ENCODE assay signal across 18 cellular contexts in the genomic region with DNA sequence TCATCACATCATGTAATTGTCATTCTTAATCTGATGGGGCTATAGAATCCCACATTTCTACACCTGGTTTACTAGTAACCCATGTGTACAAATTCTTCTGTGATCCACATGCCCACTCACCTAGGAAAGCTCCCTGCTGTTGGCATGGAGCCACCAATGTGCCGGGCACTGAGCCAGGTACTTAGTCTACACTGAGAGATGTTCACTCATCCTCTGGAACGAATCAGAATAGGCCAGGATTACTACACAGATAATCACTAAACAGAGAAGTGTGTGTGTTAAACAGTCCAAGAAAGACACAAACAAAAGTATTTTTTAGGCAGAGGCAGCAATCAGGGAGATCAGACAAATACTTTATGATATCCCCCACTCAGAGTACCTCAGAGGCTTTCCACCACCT.
DNase-seq lines count a peak whose midpoint lies in the region; ATAC-seq and TF ChIP-seq lines count a peak whose summit lies in the region.
"Had no signal": no experiment of that assay in that cellular context is flagged by ENCODE, and none has a peak within 500 bp of the region (broad histone marks: within the 10 kb centered on the region; RNA-seq: fewer than 3 reads in every experiment).

No MANE protein-coding gene starts in this region.

- no peak overlapping the region for H3K27ac ChIP-seq in left ventricle myocardium inferior (replicated peaks)
- H3K27ac ChIP-seq: C4-2B, neutrophil, tibial nerve had no signal

- H3K4me1 ChIP-seq in left ventricle myocardium inferior = peaks cover 14% of the 10 kb centered on the region
- H3K4me1 ChIP-seq: tibial nerve had no signal

- intact Hi-C loops in left ventricle myocardium inferior (cut with micrococcal nuclease) = no loop called here

- H3K9me3 ChIP-seq in left ventricle myocardium inferior (replicated peaks) = no peaks in the 10 kb centered on the region
- H3K9me3 ChIP-seq: neutrophil, tibial nerve had no signal

- ATAC-seq in GM21360 (IDR thresholded peaks at IDR 0.05; ENCODE audit: unreplicated experiment) (no peak), HG02759 (IDR thresholded peaks at IDR 0.05; ENCODE audit: unreplicated experiment) (no peak)
- ATAC-seq: activated T-helper 17 cell treated with anti-CD3 and anti-CD28 coated beads, Interleukin-2, amount 50 U/mL, for 72 hours had no signal

- DNase-seq in NCI-H510A treated with DMSO at 0.1 percent for 48 hours (lab: John Stamatoyannopoulos, UW) (peak; percentile 9), NCI-H510A (lab: John Stamatoyannopoulos, UW) (no peak), DMS53 treated with DMSO at 0.1 percent for 48 hours (lab: John Stamatoyannopoulos, UW; ENCODE audit: unreplicated experiment) (peak; percentile 41), NCI-H226 (peak; percentile 49), left ventricle myocardium inferior (peak; percentile 51)
- no peak for DNase-seq in stimulated activated CD4-positive, alpha-beta T cell treated with anti-CD3 and anti-CD28 coated beads, Interleukin-4, amount 100 ng/mL, for 24 hours
- DNase-seq: activated CD4-positive, alpha-beta T cell treated with anti-CD3 and anti-CD28 coated beads for 4 hours; activated naive CD8-positive, alpha-beta T cell treated with anti-CD3 and anti-CD28 coated beads, Interleukin-2, amount 10 ng/mL, durations not matched to agents 7 days and 5 days; Kasumi-1; NCI-H1092; NCI-H2227 treated with DMSO at 0.1 percent for 48 hours; stimulated activated CD4-positive, alpha-beta T cell treated with anti-CD3 and anti-CD28 coated beads, Interleukin-4, amount 100 ng/mL, for 1 hour had no signal

- H3K36me3 ChIP-seq in left ventricle myocardium inferior = no peaks in the 10 kb centered on the region
- H3K36me3 ChIP-seq: neutrophil, tibial nerve had no signal

- no peak overlapping the region for H3K4me3 ChIP-seq in left ventricle myocardium inferior
- H3K4me3 ChIP-seq: tibial nerve had no signal

- no peak for TF ChIP-seq CTCF in left ventricle myocardium inferior (IDR thresholded peaks at IDR 0.05; ENCODE audit: borderline replicate concordance)

- H3K27me3 ChIP-seq in left ventricle myocardium inferior (ENCODE audit: low read depth) = no peaks in the 10 kb centered on the region
- H3K27me3 ChIP-seq: neutrophil, tibial nerve had no signal

Comparison
In these comparisons a context has a peak if more than half of its experiments do, and no peak if none do; other contexts are left out.
1. DNase-seq: peak in NCI-H510A treated with DMSO at 0.1 percent for 48 hours (single experiment), DMS53 treated with DMSO at 0.1 percent for 48 hours (single experiment), NCI-H226 (single experiment) and left ventricle myocardium inferior (single experiment); none in NCI-H510A (single experiment) and stimulated activated CD4-positive, alpha-beta T cell treated with anti-CD3 and anti-CD28 coated beads, Interleukin-4, amount 100 ng/mL, for 24 hours (single experiment).